In the genomic region with DNA sequence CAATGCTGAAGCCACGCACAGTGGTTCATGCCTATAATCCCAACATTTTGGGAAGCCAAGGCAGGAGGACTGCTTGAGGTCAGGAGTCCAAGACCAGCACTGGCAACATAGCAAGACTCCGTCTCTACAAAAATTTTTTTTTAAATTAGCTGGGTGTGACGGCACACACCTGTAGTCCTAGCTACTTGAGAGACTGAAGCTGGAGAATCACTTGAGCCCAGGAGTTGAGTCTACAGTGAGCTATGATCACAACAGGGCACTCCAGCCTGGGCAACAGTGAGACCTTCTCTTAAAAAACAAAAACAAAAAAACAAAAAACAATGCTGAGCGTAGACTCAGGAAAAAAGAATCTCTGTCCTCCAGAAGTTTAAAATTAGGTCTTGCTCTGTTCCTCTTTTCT, we compare ENCODE assay signal across 1 cellular context.
TF ChIP-seq lines count a peak whose summit lies in the region.

No MANE protein-coding gene starts in this region.

TF ChIP-seq in IMR-90, 13 proteins besides CTCF, POLR2A, EP300 and RAD21 (continued from another document):
- TF ChIP-seq, protein P1, sequence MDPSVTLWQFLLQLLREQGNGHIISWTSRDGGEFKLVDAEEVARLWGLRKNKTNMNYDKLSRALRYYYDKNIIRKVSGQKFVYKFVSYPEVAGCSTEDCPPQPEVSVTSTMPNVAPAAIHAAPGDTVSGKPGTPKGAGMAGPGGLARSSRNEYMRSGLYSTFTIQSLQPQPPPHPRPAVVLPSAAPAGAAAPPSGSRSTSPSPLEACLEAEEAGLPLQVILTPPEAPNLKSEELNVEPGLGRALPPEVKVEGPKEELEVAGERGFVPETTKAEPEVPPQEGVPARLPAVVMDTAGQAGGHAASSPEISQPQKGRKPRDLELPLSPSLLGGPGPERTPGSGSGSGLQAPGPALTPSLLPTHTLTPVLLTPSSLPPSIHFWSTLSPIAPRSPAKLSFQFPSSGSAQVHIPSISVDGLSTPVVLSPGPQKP (IDR thresholded peaks at IDR 0.05; ENCODE audit: borderline replicate concordance, low read depth, low read length), result no peak
- TF ChIP-seq FOS (IDR thresholded peaks at IDR 0.05; ENCODE audit: low read depth, low read length), result no peak
- TF ChIP-seq NFE2L2 (IDR thresholded peaks at IDR 0.05; ENCODE audit: low read depth, low read length), result no peak
